Comparison of ENCODE assay signal across 27 cellular contexts in the genomic region with DNA sequence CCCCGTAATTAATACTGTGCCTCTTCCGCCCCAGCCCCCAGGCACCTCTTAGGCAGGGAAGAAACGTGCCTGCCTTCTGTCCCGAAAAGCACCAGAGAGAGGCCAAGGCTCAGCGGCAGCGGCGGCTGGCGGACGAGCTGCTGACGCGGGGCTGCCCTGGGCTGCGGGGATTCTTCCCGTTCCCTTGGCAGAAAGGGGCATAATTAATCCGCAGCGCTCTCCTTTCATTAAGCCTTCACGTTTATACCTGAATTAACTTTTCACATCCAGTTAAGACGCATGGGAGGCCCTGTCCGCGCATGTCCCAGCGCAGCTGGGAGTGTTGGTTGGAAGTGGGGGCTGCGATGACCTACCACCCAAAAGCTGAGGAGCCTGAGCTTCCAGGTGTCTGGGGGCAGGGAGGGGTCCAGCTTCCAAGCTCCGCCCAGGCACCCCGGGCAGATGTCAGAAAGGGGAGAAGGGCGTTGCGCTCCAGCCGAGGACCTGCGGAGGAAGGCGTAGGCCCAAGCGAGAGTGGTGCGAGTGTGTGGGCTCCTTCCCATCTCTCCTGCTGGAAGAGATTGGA.
DNase-seq lines count a peak whose midpoint lies in the region; FAIRE-seq and TF ChIP-seq lines count a peak whose summit lies in the region.
"Had no signal": no experiment of that assay in that cellular context is flagged by ENCODE, and none has a peak within 500 bp of the region (broad histone marks: within the 10 kb centered on the region; RNA-seq: fewer than 3 reads in every experiment).

No MANE protein-coding gene starts in this region.

- no peak overlapping the region for H2BK15ac ChIP-seq in H1 (ENCODE audit: low read length)

- H3K4me1 ChIP-seq in H1 (replicated peaks in 1 of 4; ENCODE audit: control insufficient read depth in 3 of 4, insufficient read depth in 4 of 4, low read length in 3 of 4) (peaks cover 0 to 10% (median 7%) of the 10 kb centered on the region in 4 experiments; a peak in 6 of 7 replicates), mesodermal cell (ENCODE audit: control insufficient read depth, insufficient read depth, low read length, poor library complexity, severe bottlenecking) (peaks cover 17% of the 10 kb centered on the region), stomach smooth muscle (ENCODE audit: control insufficient read depth, insufficient read depth, low read length) (peaks cover 33% of the 10 kb centered on the region)
- H3K4me1 ChIP-seq: lower lobe of right lung, tibial artery had no signal

- no peak overlapping the region for H2AK5ac ChIP-seq in H1 (ENCODE audit: low read depth, low read length)

- peak overlapping the region; percentile 0; the same call in 1 of the 2 replicates for H3K18ac ChIP-seq in H1 (ENCODE audit: extremely low read depth, low read length)

- H3K36me3 ChIP-seq in H1 (ENCODE audit: control insufficient read depth in 2 of 4, insufficient read depth in 4 of 4, low read length in 3 of 4) (no peaks in the 10 kb centered on the region), mesodermal cell (ENCODE audit: control insufficient read depth, insufficient read depth, low read length) (no peaks in the 10 kb centered on the region), stomach smooth muscle (ENCODE audit: control insufficient read depth in 2 of 2, insufficient read depth in 2 of 2, low read length in 2 of 2) (no peaks in the 10 kb centered on the region)
- H3K36me3 ChIP-seq: lower lobe of right lung, MG63, tibial artery had no signal

- H2BK20ac ChIP-seq in H1 (ENCODE audit: low read length) = no peak overlapping the region

- H2BK5ac ChIP-seq in H1 (ENCODE audit: low read depth, low read length) = no peak overlapping the region

- H3K4me2 ChIP-seq in H1 (ENCODE audit: insufficient read depth in 1 of 2, low read depth in 2 of 2, low read length in 2 of 2) = peak overlapping the region; percentile 62 to 65

- H4K20me1 ChIP-seq in H1 (replicated peaks in 1 of 2; ENCODE audit: control insufficient read depth in 1 of 2, insufficient read depth in 2 of 2, low read length in 2 of 2) = no peaks in the 10 kb centered on the region

- DNase-seq in NCI-H82 (lab: John Stamatoyannopoulos, UW) (peak; percentile 39), NCI-H82 treated with DMSO at 0.1 percent for 48 hours (lab: John Stamatoyannopoulos, UW; ENCODE audit: unreplicated experiment) (no peak), H1 (ENCODE audit: low read depth in 1 of 2, low spot score in 2 of 2) (peak in 1 of 2 experiments; percentile 63), AG08395 (ENCODE audit: low spot score) (no peak), SKM-1 treated with dmso at 0.1 percent for 144 hours (lab: John Stamatoyannopoulos, UW; ENCODE audit: unreplicated experiment) (no peak), cortex of kidney (lab: John Stamatoyannopoulos, UW) (no peak)
- DNase-seq: 8988T; activated CD4-positive, alpha-beta T cell treated with anti-CD3 and anti-CD28 coated beads for 48 hours; activated CD8-positive, alpha-beta memory T cell treated with anti-CD3 and anti-CD28 coated beads for 24 hours; activated gamma-delta T cell; activated T-cell treated with anti-CD3 and anti-CD28 coated beads, Interleukin-2, amount 50 U/mL, for 24 hours; CD4-positive, CD25-positive, alpha-beta regulatory T cell; cerebellar nuclear complex; DMS153; KG1; lower lobe of right lung; NCI-H1105 treated with DMSO at 0.1 percent for 48 hours; NCI-H1930; NCI-H345; RPMI8226; stimulated activated CD8-positive, alpha-beta memory T cell treated with anti-CD3 and anti-CD28 coated beads, Interleukin-4, amount 100 ng/mL, for 48 hours; stimulated activated naive CD8-positive, alpha-beta T cell treated with anti-CD3 and anti-CD28 coated beads, Interleukin-15, amount 100 ng/mL, for 72 hours; tibial artery had no signal

- no peaks in the 10 kb centered on the region for H3K79me2 ChIP-seq in H1 (ENCODE audit: control insufficient read depth in 1 of 2, insufficient read depth in 2 of 2, low read length in 2 of 2)

- no peak overlapping the region for H2BK120ac ChIP-seq in H1 (replicated peaks; ENCODE audit: low read depth, low read length)

- 37% methylated on average over 30 of the region's 30 CpGs; no CpG with 5 or more reads in 1 of the 2 experiments for WGBS in H1 (ENCODE audit: extremely low coverage in 1 of 2, insufficient coverage in 1 of 2, insufficient read length in 1 of 2, insufficient replicate concordance in 2 of 2, low coverage in 1 of 2, low lambda C conversion rate in 2 of 2, missing lambda C conversion rate in 1 of 2), 2 experiments
- WGBS in mesodermal cell (ENCODE audit: insufficient coverage in 2 of 2), 2 experiments = 90 to 91% methylated on average over 17 to 21 of the region's 30 CpGs

- POLR2A ChIA-PET in H1 (lab: Charles Lee; ENCODE audit: partially characterized antibody) = interaction anchor here (0.6 kb wide), 1 partner anchor 106 kb away, joined by 4 read pairs; no protein-coding TSS in a partner anchor

- no peaks in the 10 kb centered on the region for H3K9me3 ChIP-seq in H1 (ENCODE audit: insufficient read depth in 2 of 2, low read depth in 1 of 2, low read length in 1 of 2)
- H3K9me3 ChIP-seq in mesodermal cell (ENCODE audit: control insufficient read depth, low read length) = no peaks in the 10 kb centered on the region
- no peaks in the 10 kb centered on the region for H3K9me3 ChIP-seq in stomach smooth muscle (ENCODE audit: control insufficient read depth in 2 of 2, low read length in 2 of 2)
- H3K9me3 ChIP-seq: lower lobe of right lung, MG63, tibial artery had no signal

- H2BK12ac ChIP-seq in H1 (ENCODE audit: low read depth, low read length) = peak overlapping the region; percentile 71; the same call in 1 of the 2 replicates

- no peaks in the 10 kb centered on the region for H3K79me1 ChIP-seq in H1 (ENCODE audit: low read depth, low read length)

- no peak overlapping the region for H3K14ac ChIP-seq in H1 (ENCODE audit: insufficient read length)

- H4K91ac ChIP-seq in H1 (replicated peaks; ENCODE audit: insufficient read length, low read length) = no peak overlapping the region

- peak overlapping the region; percentile 62 for H2AFZ ChIP-seq in H1 (ENCODE audit: low read length)

- TF ChIP-seq CTCF in H1 (IDR thresholded peaks at IDR 0.05; ENCODE audit: control extremely low read depth in 1 of 3, insufficient read depth in 1 of 3, low read depth in 1 of 3, low read length in 3 of 3) = no peak

- H3K27me3 ChIP-seq in H1 (replicated peaks in 1 of 4; ENCODE audit: control insufficient read depth in 3 of 4, extremely low read depth in 1 of 4, insufficient read depth in 3 of 4, low read length in 3 of 4) = peaks cover 1 to 39% (median 24%) of the 10 kb centered on the region in 4 experiments; a peak in 6 of 7 replicates
- H3K27me3 ChIP-seq in stomach smooth muscle (ENCODE audit: control insufficient read depth in 1 of 2, insufficient read depth in 2 of 2, low read length in 2 of 2) = no peaks in the 10 kb centered on the region
- H3K27me3 ChIP-seq: MG63 had no signal

- no peak for TF ChIP-seq POLR2A in H1 (IDR thresholded peaks at IDR 0.05; ENCODE audit: control extremely low read depth in 1 of 2, low read depth in 2 of 2, low read length in 2 of 2)

- TF ChIP-seq RAD21 in H1 (IDR thresholded peaks at IDR 0.05 in 1 of 2, conservative IDR thresholded peaks at IDR 0.05 in 1 of 2; ENCODE audit: low read depth in 2 of 2, low read length in 2 of 2) = no peak

- CTCF ChIA-PET in H1 (lab: Charles Lee; ENCODE audit: partially characterized antibody) = interaction anchor here (1.0 kb wide), 1 partner anchor 27 kb away, joined by 3 read pairs; no protein-coding TSS in a partner anchor

- H3K27ac ChIP-seq in H1 (ENCODE audit: low read depth, low read length) = no peak overlapping the region
- H3K27ac ChIP-seq in mesodermal cell (ENCODE audit: low read depth, low read length, severe bottlenecking) = peak overlapping the region; percentile 74
- peak overlapping the region; percentile 88 for H3K27ac ChIP-seq in stomach smooth muscle (ENCODE audit: low read length)
- H3K27ac ChIP-seq: lower lobe of right lung, SK-N-MC, tibial artery had no signal

- H3K9ac ChIP-seq in H1 (replicated peaks in 1 of 4; ENCODE audit: extremely low read depth in 1 of 4, low read depth in 3 of 4, low read length in 3 of 4) (no peak overlapping the region), stomach smooth muscle (ENCODE audit: low read length in 2 of 2) (peak overlapping the region; percentile 51 to 59)

- H3K4me3 ChIP-seq in H1 (ENCODE audit: extremely low read depth in 1 of 4, insufficient read depth in 2 of 4, low read depth in 3 of 4, low read length in 4 of 4) (peak overlapping the region; percentile 22 to 53 (median 30); a peak in 6 of 8 replicates), mesodermal cell (ENCODE audit: extremely low read depth, insufficient read depth, low read length, poor library complexity, severe bottlenecking) (no peak overlapping the region), stomach smooth muscle (ENCODE audit: low read length in 2 of 2) (peak overlapping the region; percentile 41 to 52)
- H3K4me3 ChIP-seq: lower lobe of right lung, MG63, SK-N-MC, tibial artery had no signal

- H3K23me2 ChIP-seq in H1 (ENCODE audit: low read depth, low read length) = peaks cover 5% of the 10 kb centered on the region; the same call in 1 of the 2 replicates

- FAIRE-seq in H1 (lab: Jason Lieb, UNC) = no peak

- no peak overlapping the region for H3K23ac ChIP-seq in H1 (ENCODE audit: insufficient read length)

- no peak overlapping the region for H3K4ac ChIP-seq in H1 (replicated peaks; ENCODE audit: insufficient read length, low read depth, low read length)

- no peak overlapping the region for H3K56ac ChIP-seq in H1 (replicated peaks; ENCODE audit: insufficient read length, low read depth, low read length)

- no peak overlapping the region for H4K5ac ChIP-seq in H1 (ENCODE audit: insufficient read length, low read depth, low read length)

- peak overlapping the region; percentile 63; the same call in 1 of the 2 replicates for H4K8ac ChIP-seq in H1 (ENCODE audit: extremely low read depth, insufficient read depth, low read length)

- TF ChIP-seq EP300 in H1 (IDR thresholded peaks at IDR 0.05; ENCODE audit: borderline replicate concordance in 1 of 2, low read depth in 2 of 2, low read length in 2 of 2) = no peak

TF ChIP-seq in H1, 55 proteins besides CTCF, POLR2A, EP300 and RAD21 (continues in another document):
- TF ChIP-seq CREB1 (IDR thresholded peaks at IDR 0.05) (no peak), SUZ12 (IDR thresholded peaks at IDR 0.05; ENCODE audit: low read length) (peak; percentile 26; the same call in 1 of the 2 replicates), SIRT6 (IDR thresholded peaks at IDR 0.05; ENCODE audit: low read length) (no peak), SAP30 (IDR thresholded peaks at IDR 0.05; ENCODE audit: insufficient read depth, insufficient replicate concordance, low read length) (no peak), MAX (IDR thresholded peaks at IDR 0.05) (no peak), KDM5A (IDR thresholded peaks at IDR 0.05; ENCODE audit: low read length) (no peak), CHD2 (IDR thresholded peaks at IDR 0.05; ENCODE audit: low read length) (no peak)

Comparison
In these comparisons a context has a peak if more than half of its experiments do, and no peak if none do; other contexts are left out.
1. H3K9ac ChIP-seq: peak in stomach smooth muscle (2 of 2); none in H1 (0 of 4).